In the genomic region with DNA sequence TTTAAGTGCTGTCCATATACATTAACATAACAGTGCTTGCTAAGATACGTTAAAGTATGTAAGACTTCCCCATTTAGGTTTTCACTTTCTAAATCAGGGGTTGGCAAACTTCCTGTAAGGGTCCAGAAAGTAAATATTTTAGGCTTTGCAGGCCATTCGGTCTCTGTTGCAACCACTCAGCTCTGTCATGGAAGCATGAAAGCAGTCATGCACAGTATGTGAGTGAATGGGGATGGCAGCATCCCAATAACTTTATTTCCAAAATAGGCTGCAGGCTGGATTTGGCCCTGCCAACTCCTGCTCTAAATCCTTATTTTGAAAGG, we compare ENCODE assay signal across 12 cellular contexts. TPM values are rescaled to one million over a fixed set of nuclear protein-coding genes. Genes with fewer than 3 reads are reported as not detected.
A peak's percentile ranks its signal among the peaks of the same experiment; 100 is the strongest.
DNase-seq lines count a peak whose midpoint lies in the region; ATAC-seq, FAIRE-seq and TF ChIP-seq lines count a peak whose summit lies in the region.
"Had no signal": no experiment of that assay in that cellular context is flagged by ENCODE, and none has a peak within 500 bp of the region (broad histone marks: within the 10 kb centered on the region; RNA-seq: fewer than 3 reads in every experiment).

No MANE protein-coding gene starts in this region.

- H4K20me1 ChIP-seq in OCI-LY3 (ENCODE audit: insufficient read depth, low read length): no peaks in the 10 kb centered on the region
- H4K20me1 ChIP-seq in HepG2 (ENCODE audit: insufficient read depth, low read length): no peaks in the 10 kb centered on the region

- DNase-seq in Right ventricle myocardium superior (no peak), cardiac septum (ENCODE audit: low spot score) (no peak), HepG2 (ENCODE audit: low spot score) (no peak), posterior cingulate gyrus (no peak), RWPE1 (ENCODE audit: low spot score) (no peak), activated gamma-delta T cell (lab: John Stamatoyannopoulos, UW) (no peak)
- DNase-seq: activated effector memory CD4-positive, alpha-beta T cell treated with anti-CD3 and anti-CD28 coated beads, Interleukin-2, amount 50 U/mL, for 16 hours; foreskin melanocyte had no signal

- POLR2A ChIA-PET in HepG2 (lab: Yijun Ruan, JAX): no interaction called here
- POLR2A ChIA-PET in RWPE1 (lab: Yijun Ruan, JAX; ENCODE audit: low non-redundant PET): no interaction called here

- peak overlapping the region; percentile 45 for H3K4me3 ChIP-seq in OCI-LY3 (ENCODE audit: low read length)
- H3K4me3 ChIP-seq in HepG2 (replicated peaks in 1 of 3; ENCODE audit: insufficient read depth in 1 of 3, low read depth in 2 of 3, low read length in 3 of 3): no peak overlapping the region
- H3K4me3 ChIP-seq: A549 had no signal

- WGBS in HepG2 (ENCODE audit: low lambda C conversion rate): 10% methylated on average over 2 of the region's 2 CpGs

- TF ChIP-seq CTCF in OCI-LY3 (IDR thresholded peaks at IDR 0.05; ENCODE audit: low read depth, low read length) (no peak), HepG2 (CRISPR knock-in tag; IDR thresholded peaks at IDR 0.05) (no peak), RWPE1 (conservative IDR thresholded peaks at IDR 0.05; ENCODE audit: low read depth) (no peak)

- no peaks in the 10 kb centered on the region for H3K79me2 ChIP-seq in OCI-LY3 (ENCODE audit: low read length)
- H3K79me2 ChIP-seq in HepG2 (ENCODE audit: insufficient read depth, low read length): no peaks in the 10 kb centered on the region

- no peak for FAIRE-seq in HepG2 (lab: Jason Lieb, UNC)
- FAIRE-seq: A549 had no signal

- intact Hi-C loops in Right ventricle myocardium superior (cut with DNase I): no loop called here
- intact Hi-C loops in cardiac septum (cut with DNase I): no loop called here
- intact Hi-C loops in HepG2 (cut with micrococcal nuclease; ENCODE audit: unreplicated experiment): no loop called here
- intact Hi-C loops in posterior cingulate gyrus (cut with DNase I): no loop called here

- H3K4me2 ChIP-seq in OCI-LY3 (ENCODE audit: low read length) (peak overlapping the region; percentile 75), HepG2 (ENCODE audit: low read depth, low read length) (no peak overlapping the region)
- H3K4me2 ChIP-seq: A549 had no signal

- no TSS peak for BruUV-seq in HepG2 (replicated peaks; lab: Mats Ljungman, UMichigan)

- H3K36me3 ChIP-seq in OCI-LY3 (replicated peaks; ENCODE audit: low read depth, low read length) (no peaks in the 10 kb centered on the region), HepG2 (replicated peaks in 1 of 2; ENCODE audit: control insufficient read depth in 1 of 2, insufficient read depth in 2 of 2, low read length in 2 of 2) (no peaks in the 10 kb centered on the region)

- TF ChIP-seq RAD21 in HepG2 (CRISPR knock-in tag; IDR thresholded peaks at IDR 0.05): no peak

- H2AFZ ChIP-seq in OCI-LY3 (ENCODE audit: low read depth, low read length) (no peak overlapping the region), HepG2 (ENCODE audit: low read length) (no peak overlapping the region)

- H3K4me1 ChIP-seq in OCI-LY3 (ENCODE audit: low read length): peaks cover 16% of the 10 kb centered on the region
- H3K4me1 ChIP-seq in HepG2 (ENCODE audit: insufficient read depth, low read length): no peaks in the 10 kb centered on the region
- H3K4me1 ChIP-seq: A549 had no signal

- ATAC-seq in Right ventricle myocardium superior (ENCODE audit: poor library complexity): peak; percentile 38
- ATAC-seq in HG03039 (IDR thresholded peaks at IDR 0.05; ENCODE audit: unreplicated experiment): peak; percentile 83
- no peak for ATAC-seq in HepG2
- ATAC-seq: A549 had no signal

- H3K9me3 ChIP-seq in OCI-LY3 (ENCODE audit: insufficient read depth, low read length) (no peaks in the 10 kb centered on the region), HepG2 (ENCODE audit: low read length) (no peaks in the 10 kb centered on the region)
- H3K9me3 ChIP-seq: A549 had no signal

- in situ Hi-C loops in HepG2 (cut with HindIII; ENCODE audit: extremely low pct_ligation_motif_present, low pct_unique_long_range_greater_than_20kb): no loop called here

- no peak for TF ChIP-seq POLR2A in HepG2 (IDR thresholded peaks at IDR 0.05; ENCODE audit: insufficient read depth in 1 of 2, low read depth in 2 of 2, low read length in 2 of 2)

- H3K9ac ChIP-seq in OCI-LY3 (ENCODE audit: low read length) (no peak overlapping the region), HepG2 (ENCODE audit: insufficient read depth, low read depth, low read length) (no peak overlapping the region)

- no peak overlapping the region; the same call in 1 of the 2 replicates for H3K27ac ChIP-seq in OCI-LY3 (ENCODE audit: low read length)
- no peak overlapping the region for H3K27ac ChIP-seq in HepG2 (ENCODE audit: extremely low read length, insufficient read depth, low read length)
- no peak overlapping the region for H3K27ac ChIP-seq in RWPE1
- H3K27ac ChIP-seq: A549 had no signal

- no peaks in the 10 kb centered on the region for H3K27me3 ChIP-seq in OCI-LY3 (ENCODE audit: low read depth, low read length)
- peaks cover 0 to 6% of the 10 kb centered on the region in 2 experiments; a peak in 1 of 5 replicates for H3K27me3 ChIP-seq in HepG2 (ENCODE audit: control insufficient read depth in 1 of 2, insufficient read depth in 2 of 2, low read length in 2 of 2)

- TF ChIP-seq EP300 in HepG2 (IDR thresholded peaks at IDR 0.05; ENCODE audit: low read depth in 2 of 2, low read length in 2 of 2) (no peak), HepG2 (CRISPR knock-in tag; IDR thresholded peaks at IDR 0.05; ENCODE audit: borderline replicate concordance) (no peak)

- CTCF ChIA-PET in HepG2 (lab: Yijun Ruan, JAX; ENCODE audit: low intra/inter-chr PET ratio, low total read pairs): no interaction called here
- CTCF ChIA-PET in RWPE1 (lab: Yijun Ruan, JAX): no interaction called here

TF ChIP-seq in HepG2, 621 proteins besides CTCF, POLR2A, EP300 and RAD21:
- TF ChIP-seq GABPA (IDR thresholded peaks at IDR 0.05; ENCODE audit: low read depth, low read length) (no peak), GABPA (CRISPR knock-in tag; IDR thresholded peaks at IDR 0.05; ENCODE audit: low read depth) (no peak), ZFP36 (IDR thresholded peaks at IDR 0.05; ENCODE audit: borderline replicate concordance, low read depth, low read length, partially characterized antibody) (no peak), ZNF431 (CRISPR knock-in tag; IDR thresholded peaks at IDR 0.05; ENCODE audit: borderline replicate concordance, low read depth) (no peak), HCFC1 (IDR thresholded peaks at IDR 0.05; ENCODE audit: low read depth, low read length) (no peak), LCORL (IDR thresholded peaks at IDR 0.05) (no peak), LCORL (CRISPR knock-in tag; IDR thresholded peaks at IDR 0.05) (no peak)
- TF ChIP-seq, protein P1, sequence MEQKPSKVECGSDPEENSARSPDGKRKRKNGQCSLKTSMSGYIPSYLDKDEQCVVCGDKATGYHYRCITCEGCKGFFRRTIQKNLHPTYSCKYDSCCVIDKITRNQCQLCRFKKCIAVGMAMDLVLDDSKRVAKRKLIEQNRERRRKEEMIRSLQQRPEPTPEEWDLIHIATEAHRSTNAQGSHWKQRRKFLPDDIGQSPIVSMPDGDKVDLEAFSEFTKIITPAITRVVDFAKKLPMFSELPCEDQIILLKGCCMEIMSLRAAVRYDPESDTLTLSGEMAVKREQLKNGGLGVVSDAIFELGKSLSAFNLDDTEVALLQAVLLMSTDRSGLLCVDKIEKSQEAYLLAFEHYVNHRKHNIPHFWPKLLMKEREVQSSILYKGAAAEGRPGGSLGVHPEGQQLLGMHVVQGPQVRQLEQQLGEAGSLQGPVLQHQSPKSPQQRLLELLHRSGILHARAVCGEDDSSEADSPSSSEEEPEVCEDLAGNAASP (CRISPR knock-in tag; IDR thresholded peaks at IDR 0.05; ENCODE audit: borderline replicate concordance): no peak
TF ChIP-seq in HepG2: peak in this region for 0.

RNA-seq across cellular contexts. Expression of a gene that starts 29.1 kb away (rescaled TPM):
- 0.75 TPM for total RNA-seq in Right ventricle myocardium superior
- 0.81 TPM for total RNA-seq in cardiac septum
- not detected in 2 replicates for total RNA-seq in HepG2 (2016; rRNA removed; fragmentation: Illumina TruSeq; extraction: Trizol)
- not detected in 2 replicates for total RNA-seq in HepG2 (2016; cell fraction: cytosol; rRNA removed; fragmentation: Illumina TruSeq; extraction: Trizol; ENCODE audit: low read depth)
- not detected in 2 replicates for total RNA-seq in HepG2 (2016; cell fraction: insoluble cytoplasmic fraction; rRNA removed; fragmentation: Illumina TruSeq; extraction: Trizol)
- total RNA-seq in HepG2 (2016; cell fraction: membrane; rRNA removed; fragmentation: Illumina TruSeq; extraction: Trizol): not detected in 2 replicates
- total RNA-seq in HepG2 (2016; cell fraction: nucleus; rRNA removed; fragmentation: Illumina TruSeq; extraction: Trizol): not detected in 2 replicates
- polyA plus RNA-seq in HepG2 (2011; rRNA removed): not detected in 2 replicates
- polyA plus RNA-seq in HepG2 (2011; cell fraction: cytosol; rRNA removed): not detected in 2 replicates
- not detected in 2 replicates for polyA plus RNA-seq in HepG2 (2011; cell fraction: nucleus; rRNA removed)
- polyA plus RNA-seq in HepG2 (2012): not detected in 2 replicates
- polyA plus RNA-seq in HepG2 (2016; cell fraction: cytosol; fragmentation: Illumina TruSeq; extraction: Trizol; ENCODE audit: low read depth): not detected in 2 replicates
- polyA plus RNA-seq in HepG2 (2016; cell fraction: insoluble cytoplasmic fraction; fragmentation: Illumina TruSeq; extraction: Trizol; ENCODE audit: low read depth): not detected in 2 replicates
- not detected in 2 replicates for polyA plus RNA-seq in HepG2 (2016; cell fraction: membrane; fragmentation: Illumina TruSeq; extraction: Trizol; ENCODE audit: low read depth)
- polyA plus RNA-seq in HepG2 (2016; cell fraction: nucleus; fragmentation: Illumina TruSeq; extraction: Trizol; ENCODE audit: insufficient read depth, low read depth): not detected in 2 replicates
- polyA minus RNA-seq in HepG2 (2011; rRNA and poly(A)+ RNA removed; ENCODE audit: low replicate concordance): 0.12 TPM in 1 of 2 replicates, not detected in the other
- polyA minus RNA-seq in HepG2 (2011; cell fraction: cytosol; rRNA and poly(A)+ RNA removed): not detected in 2 replicates
- not detected in 2 replicates for polyA minus RNA-seq in HepG2 (2011; cell fraction: nucleus; rRNA and poly(A)+ RNA removed)
- total RNA-seq: RPMI7951 had no signal
